In genomic region chr10:55782181-55782580, GRCh38 we compare ENCODE assay signal across 17 cellular contexts.
A peak's percentile ranks its signal among the peaks of the same experiment; 100 is the strongest.
DNase-seq lines count a peak whose midpoint lies in the region; ATAC-seq, FAIRE-seq and TF ChIP-seq lines count a peak whose summit lies in the region.
"Had no signal": no experiment of that assay in that cellular context is flagged by ENCODE, and none has a peak within 500 bp of the region (broad histone marks: within the 10 kb centered on the region; RNA-seq: fewer than 3 reads in every experiment).

No MANE protein-coding gene starts in this region.

- DNase-seq in NCI-H748 (lab: John Stamatoyannopoulos, UW; ENCODE audit: unreplicated experiment) (peak; percentile 2), NCI-H748 treated with DMSO at 0.1 percent for 48 hours (lab: John Stamatoyannopoulos, UW) (no peak), kidney (no peak), NCI-H774 (lab: John Stamatoyannopoulos, UW) (no peak)
- no peak for DNase-seq in activated T-cell treated with anti-CD3 and anti-CD28 coated beads, Interleukin-2, amount 50 U/mL, for 72 hours
- no peak for DNase-seq in activated CD4-positive, alpha-beta T cell treated with anti-CD3 and anti-CD28 coated beads, Interleukin-2, amount 50 U/mL, for 48 hours
- DNase-seq: 8988T; CD4-positive, alpha-beta memory T cell; DMS153; DMS79; GDM1; HCEC 1CT had no signal

- H3K27ac Mint-ChIP-seq in activated T-cell treated with anti-CD3 and anti-CD28 coated beads, Interleukin-2, amount 50 U/mL, for 72 hours, result no peak overlapping the region
- H3K27ac Mint-ChIP-seq: CD14-positive monocyte; CD4-positive, alpha-beta memory T cell; GM23338 had no signal

- no peak overlapping the region for H3K27ac ChIP-seq in kidney (ENCODE audit: low read depth in 2 of 2, low read length in 2 of 2)
- H3K27ac ChIP-seq: BLaER1 had no signal

- no peak for TF ChIP-seq CTCF in kidney (IDR thresholded peaks at IDR 0.05; ENCODE audit: borderline replicate concordance, extremely low read depth, insufficient read depth)

- H3K4me3 ChIP-seq in kidney (ENCODE audit: low read length in 2 of 2), result no peak overlapping the region
- H3K4me3 ChIP-seq: BLaER1, GM23338 had no signal

- H3K4me1 Mint-ChIP-seq in activated T-cell treated with anti-CD3 and anti-CD28 coated beads, Interleukin-2, amount 50 U/mL, for 72 hours (ENCODE audit: low read depth), result no peaks in the 10 kb centered on the region
- H3K4me1 Mint-ChIP-seq: CD14-positive monocyte; CD4-positive, alpha-beta memory T cell; GM23338 had no signal

- no peaks in the 10 kb centered on the region for H3K36me3 ChIP-seq in kidney (ENCODE audit: control insufficient read depth in 1 of 2, insufficient read depth in 2 of 2, low read length in 2 of 2)
- H3K36me3 ChIP-seq: BLaER1 had no signal

- ATAC-seq in activated T-cell treated with anti-CD3 and anti-CD28 coated beads, Interleukin-2, amount 50 U/mL, for 72 hours (replicated peaks in 1 of 2), result no peak
- ATAC-seq: GM23338 had no signal

- TF ChIP-seq EP300 in Ishikawa (IDR thresholded peaks at IDR 0.05; ENCODE audit: borderline replicate concordance), result no peak

- no peak overlapping the region for H3K9ac ChIP-seq in kidney (ENCODE audit: low read length in 2 of 2)
- H3K9ac ChIP-seq: BLaER1 had no signal

- FAIRE-seq in kidney (lab: Jason Lieb, UNC), result peak; percentile 97
- FAIRE-seq: H54 had no signal

- H3K4me3 Mint-ChIP-seq in activated T-cell treated with anti-CD3 and anti-CD28 coated beads, Interleukin-2, amount 50 U/mL, for 72 hours, result no peak overlapping the region
- H3K4me3 Mint-ChIP-seq: CD14-positive monocyte; CD4-positive, alpha-beta memory T cell; GM23338 had no signal

- no peaks in the 10 kb centered on the region for H3K4me1 ChIP-seq in kidney (ENCODE audit: control insufficient read depth in 1 of 2, insufficient read depth in 1 of 2, low read depth in 1 of 2, low read length in 2 of 2)
- H3K4me1 ChIP-seq: BLaER1 had no signal

- peaks cover 4 to 6% of the 10 kb centered on the region in 2 donors for H3K9me3 Mint-ChIP-seq in activated T-cell treated with anti-CD3 and anti-CD28 coated beads, Interleukin-2, amount 50 U/mL, for 72 hours
- H3K9me3 Mint-ChIP-seq: GM23338 had no signal

- H3K9me3 ChIP-seq in kidney (ENCODE audit: control insufficient read depth in 1 of 2, low read length in 2 of 2), result no peaks in the 10 kb centered on the region
- H3K9me3 ChIP-seq: BLaER1 had no signal

- intact Hi-C loops in kidney (cut with DNase I), result no loop called here

- H3K36me3 Mint-ChIP-seq in activated T-cell treated with anti-CD3 and anti-CD28 coated beads, Interleukin-2, amount 50 U/mL, for 72 hours (ENCODE audit: insufficient read depth in 2 of 2), result no peaks in the 10 kb centered on the region
- H3K36me3 Mint-ChIP-seq: CD14-positive monocyte; CD4-positive, alpha-beta memory T cell had no signal

- TF ChIP-seq RAD21 in Ishikawa (IDR thresholded peaks at IDR 0.05; ENCODE audit: low read depth), result no peak

- no peaks in the 10 kb centered on the region for H3K27me3 Mint-ChIP-seq in activated T-cell treated with anti-CD3 and anti-CD28 coated beads, Interleukin-2, amount 50 U/mL, for 72 hours (ENCODE audit: low read depth)
- H3K27me3 Mint-ChIP-seq: CD4-positive, alpha-beta memory T cell had no signal

TF ChIP-seq in Ishikawa, 13 proteins besides CTCF, POLR2A, EP300 and RAD21:
- TF ChIP-seq NFIC (IDR thresholded peaks at IDR 0.05) (peak; percentile 64), TCF12 (IDR thresholded peaks at IDR 0.05; ENCODE audit: low read depth) (no peak), FOXM1 (IDR thresholded peaks at IDR 0.05; ENCODE audit: borderline replicate concordance, low read depth) (no peak), REST (IDR thresholded peaks at IDR 0.05; ENCODE audit: low read depth) (no peak)
